ENCODE assay signal across 8 cellular contexts in genomic region chr3:44476963-44477311, GRCh38. TPM values are rescaled to one million over a fixed set of nuclear protein-coding genes. Genes with fewer than 3 reads are reported as not detected.
A peak's percentile ranks its signal among the peaks of the same experiment; 100 is the strongest.
DNase-seq lines count a peak whose midpoint lies in the region; ATAC-seq and TF ChIP-seq lines count a peak whose summit lies in the region.

No MANE protein-coding gene starts in this region.

- ATAC-seq in Right ventricle myocardium superior (ENCODE audit: poor library complexity) (no peak), GM21723 (IDR thresholded peaks at IDR 0.05; ENCODE audit: unreplicated experiment) (no peak)

- intact Hi-C loops in Right ventricle myocardium superior (cut with DNase I): loop anchor here (10.0 kb wide), 1 partner anchor 152 kb away; no protein-coding TSS in a partner anchor
- intact Hi-C loops in breast epithelium (cut with DNase I; ENCODE audit: low total_unique reads): no loop called here

- H3K4me1 ChIP-seq in right atrium auricular region (peaks cover 0 to 15% of the 10 kb centered on the region in 2 donors), breast epithelium (peaks cover 0 to 7% of the 10 kb centered on the region in 2 donors), mononuclear cell (ENCODE audit: insufficient read depth, low read length) (peaks cover 24% of the 10 kb centered on the region)

- TF ChIP-seq POLR2A in breast epithelium (IDR thresholded peaks at IDR 0.05): no peak

- H3K27me3 ChIP-seq in right atrium auricular region (no peaks in the 10 kb centered on the region), breast epithelium (no peaks in the 10 kb centered on the region), mononuclear cell (ENCODE audit: insufficient read depth, low read length) (no peaks in the 10 kb centered on the region)

- TF ChIP-seq CTCF in right atrium auricular region (IDR thresholded peaks at IDR 0.05): no peak
- TF ChIP-seq CTCF in breast epithelium (IDR thresholded peaks at IDR 0.05): no peak

- H3K4me3 ChIP-seq in right atrium auricular region (peak overlapping the region; percentile 74 to 84), breast epithelium (peak overlapping the region; percentile 67 to 91 (median 85)), mononuclear cell (ENCODE audit: low read length) (peak overlapping the region; percentile 71)

- DNase-seq in right atrium auricular region (ENCODE audit: low spot score): no peak
- no peak for DNase-seq in Right ventricle myocardium superior
- DNase-seq in breast epithelium (ENCODE audit: low spot score in 2 of 2): no peak
- DNase-seq in NOMO-1 treated with dmso at 0.1 percent for 144 hours (lab: John Stamatoyannopoulos, UW; ENCODE audit: unreplicated experiment): no peak
- no peak for DNase-seq in NCI-H2227 treated with DMSO at 0.1 percent for 48 hours (lab: John Stamatoyannopoulos, UW)
- no peak for DNase-seq in effector CD4-positive, alpha-beta T cell

- H3K36me3 ChIP-seq in right atrium auricular region: no peaks in the 10 kb centered on the region
- no peaks in the 10 kb centered on the region for H3K36me3 ChIP-seq in breast epithelium

- H3K27ac ChIP-seq in right atrium auricular region: peak overlapping the region; percentile 63 to 66
- peak overlapping the region in 1 of 2 donors; percentile 69 for H3K27ac ChIP-seq in breast epithelium

- H3K9me3 ChIP-seq in right atrium auricular region: no peaks in the 10 kb centered on the region
- no peaks in the 10 kb centered on the region for H3K9me3 ChIP-seq in breast epithelium
- no peaks in the 10 kb centered on the region for H3K9me3 ChIP-seq in mononuclear cell (ENCODE audit: low read depth, low read length)

RNA-seq across cellular contexts. Expression of gene ZNF445, which starts 0.5 kb away (rescaled TPM):
- total RNA-seq in right atrium auricular region: 1 to 10 TPM; 5.1 to 5.9 TPM
- 12.8 TPM for total RNA-seq in Right ventricle myocardium superior
- total RNA-seq in breast epithelium: 1 to 10 TPM; 5.8 to 8.9 (median 7.2) TPM
- total RNA-seq in mononuclear cell: 2.8 TPM
